ENCODE assay signal across 8 cellular contexts in genomic region chrX:16671005-16671404, GRCh38. TPM values are rescaled to one million over a fixed set of nuclear protein-coding genes. Genes with fewer than 3 reads are reported as not detected.
DNase-seq lines count a peak whose midpoint lies in the region; ATAC-seq and FAIRE-seq lines count a peak whose summit lies in the region.

No MANE protein-coding gene starts in this region.

- peak; percentile 92 for FAIRE-seq in A204.1 (lab: Jason Lieb, UNC)

- no peak overlapping the region for H3K27ac Mint-ChIP-seq in activated T-helper 2 cell treated with anti-CD3 and anti-CD28 coated beads, Interferon-gamma antibody, Interleukin-2, Interleukin-4, amounts not matched to agents 10 μg/mL and 5 μg/mL and 100 μg/mL, durations not matched to agents 14 hours and 24 hours and 36 hours

- H3K27me3 Mint-ChIP-seq in activated T-helper 2 cell treated with anti-CD3 and anti-CD28 coated beads, Interferon-gamma antibody, Interleukin-2, Interleukin-4, amounts not matched to agents 10 μg/mL and 5 μg/mL and 100 μg/mL, durations not matched to agents 14 hours and 24 hours and 36 hours (ENCODE audit: low read depth): no peaks in the 10 kb centered on the region

- ATAC-seq in HG02623 (IDR thresholded peaks at IDR 0.05; ENCODE audit: unreplicated experiment): no peak
- no peak for ATAC-seq in GM21526 (IDR thresholded peaks at IDR 0.05; ENCODE audit: low FRiP score, unreplicated experiment)

- DNase-seq in ELR (ENCODE audit: low read depth) (peak; percentile 58), NCI-H526 (lab: John Stamatoyannopoulos, UW) (peak; percentile 29 to 62), astrocyte of the hippocampus (ENCODE audit: low read depth, low spot score) (peak; percentile 68), left kidney (ENCODE audit: low read depth, low spot score) (peak; percentile 56)
- no peak for DNase-seq in activated T-helper 2 cell treated with anti-CD3 and anti-CD28 coated beads, Interferon-gamma antibody, Interleukin-2, Interleukin-4, amounts not matched to agents 10 μg/mL and 5 μg/mL and 100 μg/mL, durations not matched to agents 14 hours and 24 hours and 36 hours (ENCODE audit: low spot score)

- no peaks in the 10 kb centered on the region for H3K4me1 Mint-ChIP-seq in activated T-helper 2 cell treated with anti-CD3 and anti-CD28 coated beads, Interferon-gamma antibody, Interleukin-2, Interleukin-4, amounts not matched to agents 10 μg/mL and 5 μg/mL and 100 μg/mL, durations not matched to agents 14 hours and 24 hours and 36 hours (ENCODE audit: low read depth)

- no peaks in the 10 kb centered on the region for H3K36me3 Mint-ChIP-seq in activated T-helper 2 cell treated with anti-CD3 and anti-CD28 coated beads, Interferon-gamma antibody, Interleukin-2, Interleukin-4, amounts not matched to agents 10 μg/mL and 5 μg/mL and 100 μg/mL, durations not matched to agents 14 hours and 24 hours and 36 hours (ENCODE audit: low read depth)

- H3K4me3 Mint-ChIP-seq in activated T-helper 2 cell treated with anti-CD3 and anti-CD28 coated beads, Interferon-gamma antibody, Interleukin-2, Interleukin-4, amounts not matched to agents 10 μg/mL and 5 μg/mL and 100 μg/mL, durations not matched to agents 14 hours and 24 hours and 36 hours (ENCODE audit: low read depth): no peak overlapping the region

- intact Hi-C loops in activated T-helper 2 cell treated with anti-CD3 and anti-CD28 coated beads, Interferon-gamma antibody, Interleukin-2, Interleukin-4, amounts not matched to agents 10 μg/mL and 5 μg/mL and 100 μg/mL, durations not matched to agents 14 hours and 24 hours and 36 hours (cut with micrococcal nuclease): no loop called here

- no peaks in the 10 kb centered on the region for H3K9me3 Mint-ChIP-seq in activated T-helper 2 cell treated with anti-CD3 and anti-CD28 coated beads, Interferon-gamma antibody, Interleukin-2, Interleukin-4, amounts not matched to agents 10 μg/mL and 5 μg/mL and 100 μg/mL, durations not matched to agents 14 hours and 24 hours and 36 hours

RNA-seq across cellular contexts. Expression of gene S100G, which starts 21.0 kb away (rescaled TPM):
- not detected in 2 replicates for total RNA-seq in activated T-helper 2 cell treated with anti-CD3 and anti-CD28 coated beads, Interferon-gamma antibody, Interleukin-2, Interleukin-4, amounts not matched to agents 10 μg/mL and 5 μg/mL and 100 μg/mL, durations not matched to agents 14 hours and 24 hours and 36 hours

RNA-seq across cellular contexts. Expression of gene CTPS2, which starts 41.5 kb away (rescaled TPM):
- total RNA-seq in activated T-helper 2 cell treated with anti-CD3 and anti-CD28 coated beads, Interferon-gamma antibody, Interleukin-2, Interleukin-4, amounts not matched to agents 10 μg/mL and 5 μg/mL and 100 μg/mL, durations not matched to agents 14 hours and 24 hours and 36 hours: 7.7 and 9.3 TPM in 2 replicates

RNA-seq across cellular contexts. Expression of gene SYAP1, which starts 48.4 kb away (rescaled TPM):
- 21.3 and 22.6 TPM in 2 replicates for total RNA-seq in activated T-helper 2 cell treated with anti-CD3 and anti-CD28 coated beads, Interferon-gamma antibody, Interleukin-2, Interleukin-4, amounts not matched to agents 10 μg/mL and 5 μg/mL and 100 μg/mL, durations not matched to agents 14 hours and 24 hours and 36 hours
